8 cellular contexts compared by ENCODE assay signal in genomic region chr22:20021196-20022181, GRCh38. TPM values are rescaled to one million over a fixed set of nuclear protein-coding genes. Genes with fewer than 3 reads are reported as not detected.
DNase-seq lines count a peak whose midpoint lies in the region; ATAC-seq and TF ChIP-seq lines count a peak whose summit lies in the region.

No MANE protein-coding gene starts in this region.

- peaks cover 32% of the 10 kb centered on the region for H3K4me1 ChIP-seq in stomach smooth muscle (ENCODE audit: control insufficient read depth, insufficient read depth, low read length)

- H3K27ac Mint-ChIP-seq in activated T-cell treated with anti-CD3 and anti-CD28 coated beads, Interleukin-2, amount 50 U/mL, for 24 hours, result peak overlapping the region; percentile 92

- H3K9ac ChIP-seq in stomach smooth muscle (ENCODE audit: low read length in 2 of 2), result peak overlapping the region; percentile 76 to 90

- TF ChIP-seq POLR2A in lower leg skin (IDR thresholded peaks at IDR 0.05), result no peak

- H3K9me3 ChIP-seq in stomach smooth muscle (ENCODE audit: control insufficient read depth in 2 of 2, low read length in 2 of 2), result no peaks in the 10 kb centered on the region

- H3K36me3 Mint-ChIP-seq in activated T-cell treated with anti-CD3 and anti-CD28 coated beads, Interleukin-2, amount 50 U/mL, for 24 hours (ENCODE audit: low read depth), result peaks cover 20% of the 10 kb centered on the region

- H3K27ac ChIP-seq in stomach smooth muscle (ENCODE audit: low read length), result peak overlapping the region; percentile 46

- no peaks in the 10 kb centered on the region for H3K27me3 ChIP-seq in stomach smooth muscle (ENCODE audit: control insufficient read depth in 1 of 2, insufficient read depth in 2 of 2, low read length in 2 of 2)

- peaks cover 0 to 2% of the 10 kb centered on the region in 2 donors for H3K36me3 ChIP-seq in stomach smooth muscle (ENCODE audit: control insufficient read depth in 2 of 2, insufficient read depth in 2 of 2, low read length in 2 of 2)

- no peak for ATAC-seq in HG03108 (IDR thresholded peaks at IDR 0.05; ENCODE audit: unreplicated experiment)

- H3K4me3 ChIP-seq in lower leg skin (ENCODE audit: low read depth, poor library complexity, severe bottlenecking) (peak overlapping the region; percentile 88), stomach smooth muscle (ENCODE audit: low read length in 2 of 2) (peak overlapping the region; percentile 92 to 97)

- no peak for TF ChIP-seq CTCF in lower leg skin (IDR thresholded peaks at IDR 0.05)

- H3K27me3 Mint-ChIP-seq in activated T-cell treated with anti-CD3 and anti-CD28 coated beads, Interleukin-2, amount 50 U/mL, for 24 hours, result peaks cover 9% of the 10 kb centered on the region

- no peaks in the 10 kb centered on the region for H3K9me3 Mint-ChIP-seq in activated T-cell treated with anti-CD3 and anti-CD28 coated beads, Interleukin-2, amount 50 U/mL, for 24 hours

- 1 to 2% methylated on average over 21 to 27 of the region's 36 CpGs for WGBS in lower leg skin, 2 donors

- no peak for DNase-seq in activated T-cell treated with anti-CD3 and anti-CD28 coated beads, Interleukin-2, amount 50 U/mL, for 24 hours
- no peak for DNase-seq in activated T-cell treated with anti-CD3 and anti-CD28 coated beads, Interleukin-2, amount 50 U/mL, for 48 hours
- DNase-seq in RPMI7951 (ENCODE audit: low read depth) (peak; percentile 70), dermis microvascular lymphatic vessel endothelial cell (ENCODE audit: low read depth in 2 of 2) (peak; percentile 64 to 74), lower leg skin (ENCODE audit: low spot score in 2 of 2) (peak in 1 of 2 donors; percentile 57), NCI-H1048 (lab: John Stamatoyannopoulos, UW) (no peak)

- intact Hi-C loops in lower leg skin (cut with DNase I; ENCODE audit: low total_unique reads), result no loop called here

- peaks cover 41% of the 10 kb centered on the region for H3K4me1 Mint-ChIP-seq in activated T-cell treated with anti-CD3 and anti-CD28 coated beads, Interleukin-2, amount 50 U/mL, for 24 hours (ENCODE audit: low read depth)

- peak overlapping the region; percentile 93 for H3K4me3 Mint-ChIP-seq in activated T-cell treated with anti-CD3 and anti-CD28 coated beads, Interleukin-2, amount 50 U/mL, for 24 hours

RNA-seq across cellular contexts. Expression of gene TANGO2, which starts 0.6 kb away (rescaled TPM):
- total RNA-seq in RPMI7951 (2014; rRNA removed; shearing (Covaris generic)), result 14.9 and 19.3 TPM in 2 replicates
- total RNA-seq in dermis microvascular lymphatic vessel endothelial cell (40.1 and 75.0 TPM in 2 replicates), lower leg skin (10 to 100 TPM; 12.4 to 36.1 (median 19.8) TPM)

RNA-seq across cellular contexts. Expression of gene ARVCF, which starts 4.9 kb away (rescaled TPM):
- total RNA-seq in RPMI7951 (2014; rRNA removed; shearing (Covaris generic)), result 0.98 and 2.8 TPM in 2 replicates
- total RNA-seq in dermis microvascular lymphatic vessel endothelial cell (60.0 and 81.3 TPM in 2 replicates), lower leg skin (10 to 100 TPM; 25.2 to 53.7 (median 38.1) TPM)

RNA-seq across cellular contexts. Expression of gene DGCR8, which starts 58.6 kb away (rescaled TPM):
- total RNA-seq in RPMI7951 (2014; rRNA removed; shearing (Covaris generic)), result 9.2 and 9.9 TPM in 2 replicates
- total RNA-seq in dermis microvascular lymphatic vessel endothelial cell, result 20.9 and 24.5 TPM in 2 replicates
- total RNA-seq in lower leg skin, result 10 to 100 TPM; 14.8 to 28.2 (median 21.8) TPM

Comparison
In these comparisons a context has a peak if more than half of its experiments do, and no peak if none do; other contexts are left out.
1. DNase-seq: peak in RPMI7951 (single experiment) and dermis microvascular lymphatic vessel endothelial cell (2 of 2); none in activated T-cell treated with anti-CD3 and anti-CD28 coated beads, Interleukin-2, amount 50 U/mL, for 24 hours (single experiment), activated T-cell treated with anti-CD3 and anti-CD28 coated beads, Interleukin-2, amount 50 U/mL, for 48 hours (0 of 2) and NCI-H1048 (single experiment).